20 cellular contexts compared by ENCODE assay signal in the genomic region with DNA sequence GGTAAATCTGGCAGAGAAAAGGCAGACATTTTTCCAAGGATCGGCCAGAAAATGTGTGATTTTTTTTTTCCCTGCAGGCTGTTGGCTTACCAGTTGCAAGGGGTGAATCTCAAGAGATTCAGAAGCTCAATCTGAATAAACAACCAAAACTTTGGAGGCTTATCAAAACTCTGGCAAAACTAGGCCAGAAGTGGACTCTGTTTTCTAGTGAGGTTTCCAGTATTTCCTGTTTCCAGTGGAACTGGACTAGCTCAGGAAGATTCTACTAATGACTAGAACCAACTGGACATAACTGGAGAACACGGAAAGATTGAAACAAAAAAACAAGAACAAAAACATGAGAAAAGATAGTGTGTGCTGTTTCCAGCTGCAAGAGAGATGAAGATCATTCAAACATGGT.
DNase-seq lines count a peak whose midpoint lies in the region; ATAC-seq and TF ChIP-seq lines count a peak whose summit lies in the region.
"Had no signal": no experiment of that assay in that cellular context is flagged by ENCODE, and none has a peak within 500 bp of the region (broad histone marks: within the 10 kb centered on the region; RNA-seq: fewer than 3 reads in every experiment).

No MANE protein-coding gene starts in this region.

- in situ Hi-C loops in astrocyte of the spinal cord (cut with HindIII; ENCODE audit: low sequenced_read_pairs): no loop called here

- TF ChIP-seq CTCF in Calu3 (IDR thresholded peaks at IDR 0.05; ENCODE audit: unreplicated experiment): no peak
- TF ChIP-seq CTCF in astrocyte of the spinal cord (IDR thresholded peaks at IDR 0.05; ENCODE audit: low read depth, low read length): no peak
- no peak for TF ChIP-seq CTCF in gastroesophageal sphincter (IDR thresholded peaks at IDR 0.05)
- TF ChIP-seq CTCF in psoas muscle (IDR thresholded peaks at IDR 0.05): no peak

- no peak for TF ChIP-seq EP300 in gastroesophageal sphincter (IDR thresholded peaks at IDR 0.05)

- H3K27me3 ChIP-seq in gastroesophageal sphincter (no peaks in the 10 kb centered on the region), psoas muscle (ENCODE audit: insufficient read depth in 3 of 3, low read length in 2 of 3) (no peaks in the 10 kb centered on the region)
- H3K27me3 ChIP-seq: stomach had no signal

- CTCF ChIA-PET in Calu3 (lab: Charles Lee): no interaction called here

- BruUV-seq in Calu3 (replicated peaks; lab: Mats Ljungman, UMichigan): no TSS peak

- ATAC-seq in gastroesophageal sphincter (peak; percentile 63), psoas muscle (peak in 2 of 4 donors; percentile 10 to 46), GM21447 (IDR thresholded peaks at IDR 0.05; ENCODE audit: unreplicated experiment) (no peak), GM21360 (IDR thresholded peaks at IDR 0.05; ENCODE audit: unreplicated experiment) (no peak)
- ATAC-seq: activated naive CD8-positive, alpha-beta T cell treated with anti-CD3 and anti-CD28 coated beads, Interleukin-2, amount 50 U/mL, for 24 hours had no signal

- peak overlapping the region; percentile 67 for H3K27ac Mint-ChIP-seq in Calu3 (ENCODE audit: unreplicated experiment)
- no peak overlapping the region for H3K27ac Mint-ChIP-seq in activated CD4-positive, alpha-beta T cell treated with anti-CD3 and anti-CD28 coated beads, Interleukin-2, amount 10 ng/mL, durations not matched to agents 24 days and 14 days
- H3K27ac Mint-ChIP-seq: activated naive CD8-positive, alpha-beta T cell treated with anti-CD3 and anti-CD28 coated beads, Interleukin-2, amount 50 U/mL, for 24 hours; CD14-positive monocyte; mesothelial cell of epicardium; progenitor cell of endocrine pancreas had no signal

- peak overlapping the region in 3 of 4 donors; percentile 24 to 53 (median 47) for H3K27ac ChIP-seq in gastroesophageal sphincter
- H3K27ac ChIP-seq in psoas muscle: peak overlapping the region; percentile 56

- no peak overlapping the region for H3K4me3 ChIP-seq in astrocyte of the spinal cord (ENCODE audit: low read depth, low read length)
- no peak overlapping the region for H3K4me3 ChIP-seq in gastroesophageal sphincter
- H3K4me3 ChIP-seq in psoas muscle: no peak overlapping the region
- H3K4me3 ChIP-seq: stomach had no signal

- peaks cover 9% of the 10 kb centered on the region for H3K4me1 Mint-ChIP-seq in Calu3 (ENCODE audit: low read depth, unreplicated experiment)
- H3K4me1 Mint-ChIP-seq in activated CD4-positive, alpha-beta T cell treated with anti-CD3 and anti-CD28 coated beads, Interleukin-2, amount 10 ng/mL, durations not matched to agents 24 days and 14 days: peaks cover 24% of the 10 kb centered on the region
- H3K4me1 Mint-ChIP-seq: CD14-positive monocyte had no signal

- DNase-seq in Calu3 (no peak), astrocyte of the spinal cord (ENCODE audit: low read depth, low spot score) (peak; percentile 16), psoas muscle (no peak)
- no peak for DNase-seq in activated effector memory CD4-positive, alpha-beta T cell treated with anti-CD3 and anti-CD28 coated beads, Interleukin-2, amount 50 U/mL, for 16 hours
- no peak for DNase-seq in activated CD4-positive, alpha-beta T cell treated with anti-CD3 and anti-CD28 coated beads, Interleukin-2, amount 10 ng/mL, durations not matched to agents 24 days and 14 days
- DNase-seq: ACHN; activated CD4-positive, alpha-beta T cell treated with anti-CD3 and anti-CD28 coated beads for 1 hour; activated naive CD8-positive, alpha-beta T cell treated with anti-CD3 and anti-CD28 coated beads, Interleukin-2, amount 50 U/mL, for 24 hours; caudate nucleus; NCI-H2081; NCI-H446 treated with DMSO at 0.1 percent for 48 hours; NK-92 treated with Interleukin-12 subunit alpha and Interleukin-12 subunit beta, amount 100 ng/mL, for 24 hours; stimulated activated CD4-positive, alpha-beta T cell treated with anti-CD3 and anti-CD28 coated beads, Interleukin-4, amount 100 ng/mL, for 24 hours; stomach had no signal

- no peak for TF ChIP-seq POLR2A in gastroesophageal sphincter (IDR thresholded peaks at IDR 0.05)

- peaks cover 0 to 13% (median 7%) of the 10 kb centered on the region in 3 donors for H3K4me1 ChIP-seq in gastroesophageal sphincter
- H3K4me1 ChIP-seq in psoas muscle: peaks cover 13% of the 10 kb centered on the region

- no peak overlapping the region for H3K4me3 Mint-ChIP-seq in Calu3 (ENCODE audit: low read depth, unreplicated experiment)
- no peak overlapping the region for H3K4me3 Mint-ChIP-seq in activated CD4-positive, alpha-beta T cell treated with anti-CD3 and anti-CD28 coated beads, Interleukin-2, amount 10 ng/mL, durations not matched to agents 24 days and 14 days
- H3K4me3 Mint-ChIP-seq: activated naive CD8-positive, alpha-beta T cell treated with anti-CD3 and anti-CD28 coated beads, Interleukin-2, amount 50 U/mL, for 24 hours; CD14-positive monocyte; mesothelial cell of epicardium had no signal

- no peaks in the 10 kb centered on the region for H3K36me3 ChIP-seq in gastroesophageal sphincter
- no peaks in the 10 kb centered on the region for H3K36me3 ChIP-seq in psoas muscle (ENCODE audit: insufficient read depth in 1 of 2, low read depth in 1 of 2)
- H3K36me3 ChIP-seq: stomach had no signal

- H3K9me3 Mint-ChIP-seq in Calu3 (ENCODE audit: low read depth, unreplicated experiment): no peaks in the 10 kb centered on the region
- H3K9me3 Mint-ChIP-seq in activated CD4-positive, alpha-beta T cell treated with anti-CD3 and anti-CD28 coated beads, Interleukin-2, amount 10 ng/mL, durations not matched to agents 24 days and 14 days: peaks cover 28% of the 10 kb centered on the region
- H3K9me3 Mint-ChIP-seq: mesothelial cell of epicardium had no signal

- H3K9me3 ChIP-seq in gastroesophageal sphincter (no peaks in the 10 kb centered on the region), psoas muscle (no peaks in the 10 kb centered on the region)
- H3K9me3 ChIP-seq: stomach had no signal

- no peaks in the 10 kb centered on the region for H3K36me3 Mint-ChIP-seq in Calu3 (ENCODE audit: insufficient read depth, unreplicated experiment)
- H3K36me3 Mint-ChIP-seq in activated CD4-positive, alpha-beta T cell treated with anti-CD3 and anti-CD28 coated beads, Interleukin-2, amount 10 ng/mL, durations not matched to agents 24 days and 14 days (ENCODE audit: low read depth): peaks cover 10% of the 10 kb centered on the region
- H3K36me3 Mint-ChIP-seq: CD14-positive monocyte, mesothelial cell of epicardium had no signal

- WGBS in gastroesophageal sphincter (ENCODE audit: low coverage in 1 of 2), 2 donors: 56 to 69% methylated on average over 2 of the region's 2 CpGs
- WGBS in psoas muscle, 3 donors: 32 to 55% (median 35%) methylated on average over 2 of the region's 2 CpGs

- intact Hi-C loops in Calu3 (cut with micrococcal nuclease; ENCODE audit: unreplicated experiment) (no loop called here), psoas muscle (cut with DNase I) (no loop called here)
- intact Hi-C loops in activated CD4-positive, alpha-beta T cell treated with anti-CD3 and anti-CD28 coated beads, Interleukin-2, amount 10 ng/mL, durations not matched to agents 24 days and 14 days (cut with micrococcal nuclease): no loop called here

- H3K27me3 Mint-ChIP-seq in Calu3 (ENCODE audit: unreplicated experiment): no peaks in the 10 kb centered on the region
- no peaks in the 10 kb centered on the region for H3K27me3 Mint-ChIP-seq in activated CD4-positive, alpha-beta T cell treated with anti-CD3 and anti-CD28 coated beads, Interleukin-2, amount 10 ng/mL, durations not matched to agents 24 days and 14 days
- H3K27me3 Mint-ChIP-seq: progenitor cell of endocrine pancreas had no signal
